In the genomic region with DNA sequence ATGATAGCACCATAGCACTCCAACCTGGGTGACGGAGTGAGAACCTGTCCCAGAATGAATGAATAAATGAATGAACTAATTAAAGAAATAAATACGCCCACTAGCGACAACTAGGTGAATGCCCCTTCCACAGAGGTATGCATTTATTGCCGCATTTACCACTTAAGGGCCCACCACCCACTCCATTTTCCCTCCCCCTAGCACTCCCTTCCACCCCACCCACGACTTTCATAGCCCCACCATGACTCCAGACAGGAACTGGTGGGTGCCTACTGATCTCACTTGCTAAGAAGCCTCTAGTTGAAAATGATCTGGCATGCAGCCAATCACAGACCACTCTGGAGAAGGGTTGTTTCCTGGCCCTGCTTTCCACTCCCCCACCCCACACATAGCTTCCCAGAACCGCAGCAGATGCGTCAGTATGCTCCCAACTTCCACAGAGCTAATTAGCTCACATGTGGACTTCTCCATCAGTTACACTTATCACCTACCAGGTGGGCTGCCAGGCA, we compare ENCODE assay signal across 23 cellular contexts.
"Had no signal": no experiment of that assay in that cellular context is flagged by ENCODE, and none has a peak within 500 bp of the region (broad histone marks: within the 10 kb centered on the region; RNA-seq: fewer than 3 reads in every experiment).

No MANE protein-coding gene starts in this region.

- DNase-seq: activated CD4-positive, alpha-beta memory T cell treated with anti-CD3 and anti-CD28 coated beads for 36 hours; activated CD4-positive, alpha-beta T cell treated with anti-CD3 and anti-CD28 coated beads, Interleukin-2, amount 10 ng/mL, durations not matched to agents 7 days and 5 days; activated CD4-positive, CD25-positive, alpha-beta regulatory T cell; activated CD8-positive, alpha-beta memory T cell treated with anti-CD3 and anti-CD28 coated beads for 24 hours; activated gamma-delta T cell; activated naive CD4-positive, alpha-beta T cell treated with anti-CD3 and anti-CD28 coated beads for 36 hours; activated T-cell treated with anti-CD3 and anti-CD28 coated beads, Interleukin-2, amount 50 U/mL, for 4 hours; brain microvascular endothelial cell; cerebellar nuclear complex; Karpas-422; MM.1S; NCI-H1105 treated with DMSO at 0.1 percent for 48 hours; NCI-H1436 treated with DMSO at 0.1 percent for 48 hours; NCI-H187 treated with DMSO at 0.1 percent for 48 hours; NCI-H2081 treated with DMSO at 0.1 percent for 48 hours; NCI-H226; NCI-H526; RPMI8226; T-helper 1 cell had no signal

- H3K27ac ChIP-seq: brain microvascular endothelial cell, cardiac muscle cell, SK-N-MC, VCaP had no signal

- H3K4me3 ChIP-seq: cardiac muscle cell, SK-N-MC had no signal

- H3K27me3 ChIP-seq: brain microvascular endothelial cell, cardiac muscle cell had no signal

- ATAC-seq: activated T-cell treated with anti-CD3 and anti-CD28 coated beads, Interleukin-2, amount 50 U/mL, for 4 hours; Right ventricle myocardium inferior had no signal

- H3K36me3 ChIP-seq: brain microvascular endothelial cell, cardiac muscle cell had no signal
